22 cellular contexts compared by ENCODE assay signal in the genomic region with DNA sequence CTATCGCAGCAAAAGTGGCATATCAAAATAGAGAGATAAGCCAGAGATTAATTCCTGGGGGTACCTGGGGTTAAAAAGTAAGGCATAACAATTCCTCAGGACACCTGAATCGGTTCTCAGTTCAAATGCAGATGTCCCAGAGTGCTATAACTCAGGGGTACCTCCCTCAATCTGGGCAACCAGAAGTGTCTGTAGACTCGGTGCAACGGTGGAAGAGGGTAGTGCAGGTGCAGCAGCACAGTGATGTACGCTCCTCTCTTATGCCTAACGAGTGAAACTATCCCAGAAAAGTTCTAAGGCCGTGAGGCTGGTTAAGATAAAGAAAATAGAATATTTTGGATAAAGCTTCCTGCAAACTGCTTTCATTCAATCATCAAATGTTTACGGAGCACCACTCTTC.
"Had no signal": no experiment of that assay in that cellular context is flagged by ENCODE, and none has a peak within 500 bp of the region (broad histone marks: within the 10 kb centered on the region; RNA-seq: fewer than 3 reads in every experiment).

No MANE protein-coding gene starts in this region.

- H3K36me3 ChIP-seq: MG63, SJSA1 had no signal

- H3K4me3 ChIP-seq: MG63, SJSA1 had no signal

- H3K9me2 ChIP-seq: SK-N-SH had no signal

- H3K9ac ChIP-seq: SK-N-SH had no signal

- DNase-seq: Karpas-422, KG1, MG63, NCI-H1092, NCI-H1105 treated with DMSO at 0.1 percent for 48 hours, NCI-H1417 treated with DMSO at 0.1 percent for 48 hours, NCI-H187, NCI-H2029, NCI-H2081 treated with DMSO at 0.1 percent for 48 hours, NCI-H2171, NCI-H226, NCI-H446, NCI-H510A, NCI-H524 treated with DMSO at 0.1 percent for 48 hours, NCI-H69, NCI-H774, Right ventricle myocardium superior, RPMI8226, SIG-M5, SK-N-SH, SW 1271 had no signal

- H3K27me3 ChIP-seq: MG63, SJSA1 had no signal

- H3K9me3 ChIP-seq: MG63, SJSA1, SK-N-SH had no signal

- H3K27ac ChIP-seq: SJSA1 had no signal

- H3K4me2 ChIP-seq: SK-N-SH had no signal
